ENCODE assay signal across 8 cellular contexts in the genomic region with DNA sequence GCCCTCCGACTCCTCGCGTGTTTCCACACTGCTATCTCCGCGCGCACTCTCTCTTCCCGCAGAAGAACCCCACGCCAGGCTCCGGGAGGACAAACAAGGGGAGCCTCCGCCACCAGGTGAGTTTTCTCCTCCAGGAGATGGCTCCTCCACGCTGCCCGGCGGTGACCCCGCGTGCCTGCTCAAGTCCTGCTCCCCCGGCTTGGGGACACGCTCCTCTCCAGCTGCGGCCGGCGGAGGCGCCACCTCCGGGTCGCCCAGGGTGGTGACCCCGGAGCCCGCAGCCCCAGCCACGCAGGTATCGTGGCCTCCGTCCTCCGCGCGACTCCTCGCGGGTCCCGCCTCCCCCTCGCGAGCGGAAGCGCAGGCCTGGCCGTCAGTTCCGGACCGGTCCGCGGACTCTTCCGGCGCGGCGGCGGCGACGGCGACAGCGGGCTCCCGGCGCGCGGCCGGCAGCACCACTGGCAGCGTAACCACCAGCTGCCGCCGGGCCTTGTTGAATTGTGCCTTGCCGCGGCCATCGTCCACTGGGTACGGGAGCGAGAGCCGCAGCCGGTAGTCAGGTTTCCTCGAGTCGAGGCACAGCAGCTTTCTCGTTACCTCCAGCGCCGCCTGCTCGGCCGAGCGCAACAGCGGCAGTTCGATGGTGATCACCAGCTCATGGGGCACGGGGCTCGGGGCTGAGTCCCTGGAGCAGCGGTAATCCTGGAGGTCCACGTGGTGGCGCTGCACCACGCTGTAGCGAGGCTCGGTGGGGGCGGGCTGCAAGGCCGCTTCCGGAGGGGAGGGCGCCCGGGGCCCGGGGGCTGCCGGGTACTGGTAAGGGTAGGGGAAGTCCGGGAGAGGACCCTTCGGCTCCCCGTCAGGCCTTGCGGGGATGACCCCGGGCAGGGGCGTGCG. TPM values are rescaled to one million over a fixed set of nuclear protein-coding genes. Genes with fewer than 3 reads are reported as not detected.
DNase-seq lines count a peak whose midpoint lies in the region; ATAC-seq and TF ChIP-seq lines count a peak whose summit lies in the region.

No MANE protein-coding gene starts in this region.

- in situ Hi-C loops in GM13976 (cut with MboI; ENCODE audit: low sequenced_read_pairs, unreplicated experiment) = loop anchor here (25.0 kb wide), 2 partner anchors 203 to 478 kb away; a partner anchor contains a TSS

- peak; percentile 81 for ATAC-seq in HG02852 (IDR thresholded peaks at IDR 0.05; ENCODE audit: unreplicated experiment)

- TF ChIP-seq POLR2A in adrenal gland (IDR thresholded peaks at IDR 0.05) = peak; percentile 88 to 89
- TF ChIP-seq POLR2A in prostate gland (IDR thresholded peaks at IDR 0.05) = peak; percentile 36

- DNase-seq in GM13976 (ENCODE audit: low spot score) (peak; percentile 94), NCI-H1436 (lab: John Stamatoyannopoulos, UW) (peak; percentile 92), SW480 (ENCODE audit: low spot score) (peak; percentile 93), adrenal gland (peak; percentile 92 to 95 (median 93)), left ventricle myocardium inferior (peak; percentile 93), prostate gland (ENCODE audit: low spot score) (peak; percentile 91)

- TF ChIP-seq CTCF in GM13976 (IDR thresholded peaks at IDR 0.05; ENCODE audit: borderline replicate concordance, control extremely low read depth, extremely low read depth, insufficient read depth, missing control alignments) (peak; percentile 90), adrenal gland (IDR thresholded peaks at IDR 0.05) (peak; percentile 48 to 81 (median 76)), left ventricle myocardium inferior (IDR thresholded peaks at IDR 0.05; ENCODE audit: borderline replicate concordance) (peak; percentile 86), prostate gland (IDR thresholded peaks at IDR 0.05) (peak; percentile 79 to 91 (median 90))

- H3K36me3 ChIP-seq in adrenal gland (replicated peaks in 1 of 2) (peaks cover 0 to 5% of the 10 kb centered on the region in 2 donors), left ventricle myocardium inferior (peaks cover 3% of the 10 kb centered on the region), prostate gland (no peaks in the 10 kb centered on the region), urinary bladder (ENCODE audit: insufficient read depth) (peaks cover 1% of the 10 kb centered on the region)

- H3K9me3 ChIP-seq in adrenal gland (replicated peaks in 1 of 3) = no peaks in the 10 kb centered on the region
- H3K9me3 ChIP-seq in left ventricle myocardium inferior (replicated peaks) = no peaks in the 10 kb centered on the region
- H3K9me3 ChIP-seq in prostate gland = no peaks in the 10 kb centered on the region

- H3K4me1 ChIP-seq in adrenal gland (replicated peaks in 1 of 2) (peaks cover 24 to 33% of the 10 kb centered on the region in 2 donors), left ventricle myocardium inferior (peaks cover 81% of the 10 kb centered on the region), prostate gland (replicated peaks) (no peaks in the 10 kb centered on the region), urinary bladder (ENCODE audit: insufficient read depth) (no peaks in the 10 kb centered on the region)

- intact Hi-C loops in adrenal gland (cut with DNase I) = loop anchor here in 1 of 2 donors (10.0 kb wide), 1 partner anchor 131 kb away; a partner anchor contains a TSS
- intact Hi-C loops in left ventricle myocardium inferior (cut with micrococcal nuclease) = loop anchor here (10.0 kb wide), 1 partner anchor 131 kb away; a partner anchor contains a TSS
- intact Hi-C loops in prostate gland (cut with DNase I) = loop anchor here (1.0 to 5.0 kb wide), 3 partner anchors 59 to 218 kb away; a partner anchor contains a TSS

- 0% methylated on average over 14 to 99 of the region's 99 CpGs for WGBS in adrenal gland, 4 donors
- 1% methylated on average over 31 of the region's 99 CpGs for WGBS in prostate gland
- WGBS in urinary bladder = under 1% methylated on average over 99 of the region's 99 CpGs

- H3K27ac ChIP-seq in adrenal gland = peak overlapping the region; percentile 73 to 99 (median 98)
- peak overlapping the region; percentile 95 for H3K27ac ChIP-seq in left ventricle myocardium inferior (replicated peaks)
- peak overlapping the region; percentile 94 to 96 for H3K27ac ChIP-seq in prostate gland
- peak overlapping the region; percentile 93 for H3K27ac ChIP-seq in urinary bladder (ENCODE audit: low read depth)

- H3K4me3 ChIP-seq in adrenal gland = peak overlapping the region; percentile 43 to 91 (median 87)
- H3K4me3 ChIP-seq in left ventricle myocardium inferior = peak overlapping the region; percentile 82
- H3K4me3 ChIP-seq in prostate gland = peak overlapping the region; percentile 75 to 90
- H3K4me3 ChIP-seq in urinary bladder (ENCODE audit: low read depth, low read length) = peak overlapping the region; percentile 89

- H3K27me3 ChIP-seq in adrenal gland = no peaks in the 10 kb centered on the region
- no peaks in the 10 kb centered on the region for H3K27me3 ChIP-seq in left ventricle myocardium inferior (ENCODE audit: low read depth)
- H3K27me3 ChIP-seq in prostate gland (replicated peaks; ENCODE audit: insufficient read depth) = no peaks in the 10 kb centered on the region

RNA-seq across cellular contexts. Expression of a gene that starts 1.1 kb away (rescaled TPM):
- total RNA-seq in adrenal gland = 10 to 100 TPM in 3 of 8 donors, 1 to 10 TPM in 5; 6.9 to 11.7 (median 9.4) TPM
- 1 to 10 TPM; 4.2 to 5.4 (median 4.2) TPM for polyA plus RNA-seq in adrenal gland
- 6.2 TPM for total RNA-seq in left ventricle myocardium inferior
- total RNA-seq in prostate gland = 10 to 100 TPM; 11.2 to 11.9 TPM
- 9.1 TPM for total RNA-seq in urinary bladder
- 6.4 TPM for polyA plus RNA-seq in urinary bladder

RNA-seq across cellular contexts. Expression of a gene that starts 13.3 kb away (rescaled TPM):
- total RNA-seq in adrenal gland (10 to 100 TPM; 35.8 to 87.8 (median 48.7) TPM), left ventricle myocardium inferior (12.0 TPM), prostate gland (10 to 100 TPM; 34.7 to 69.0 TPM), urinary bladder (43.5 TPM)
- polyA plus RNA-seq in adrenal gland (10 to 100 TPM; 10.3 to 76.1 (median 15.2) TPM), urinary bladder (20.5 TPM)

RNA-seq across cellular contexts. Expression of a gene that starts 13.5 kb away (rescaled TPM):
- total RNA-seq in adrenal gland (100 to 1,000 TPM; 191 to 362 (median 258) TPM), left ventricle myocardium inferior (141 TPM), prostate gland (100 to 1,000 TPM; 170 to 176 TPM), urinary bladder (122 TPM)
- polyA plus RNA-seq in adrenal gland (100 to 1,000 TPM; 248 to 705 (median 567) TPM), urinary bladder (349 TPM)

RNA-seq across cellular contexts. Expression of a gene that starts 35.2 kb away (rescaled TPM):
- total RNA-seq in adrenal gland = 10 to 100 TPM in 4 of 8 donors, 1 to 10 TPM in 4; 7.4 to 20.9 (median 10.1) TPM
- polyA plus RNA-seq in adrenal gland = 10 to 100 TPM in 1 of 3 donors, 1 to 10 TPM in 2; 4.7 to 10.3 (median 5.7) TPM
- total RNA-seq in left ventricle myocardium inferior = 4.6 TPM
- 1 to 10 TPM; 7.0 to 8.4 TPM for total RNA-seq in prostate gland
- 19.2 TPM for total RNA-seq in urinary bladder
- 8.6 TPM for polyA plus RNA-seq in urinary bladder

RNA-seq across cellular contexts. Expression of a gene that starts 47.7 kb away (rescaled TPM):
- 1,000 to 10,000 TPM; 1,022 to 6,627 (median 1,416) TPM for total RNA-seq in adrenal gland
- 1,000 to 10,000 TPM in 2 of 3 donors, 100 to 1,000 TPM in 1; 922 to 1,466 (median 1,304) TPM for polyA plus RNA-seq in adrenal gland
- total RNA-seq in left ventricle myocardium inferior = 853 TPM
- total RNA-seq in prostate gland = 1,000 to 10,000 TPM; 4,045 to 4,896 TPM
- 1,469 TPM for total RNA-seq in urinary bladder
- polyA plus RNA-seq in urinary bladder = 2,986 TPM

Comparison
In these comparisons a context has a peak if more than half of its experiments do, and no peak if none do; other contexts are left out.
1. Peak in every context shown above with its lines: DNase-seq, ATAC-seq, H3K4me3 ChIP-seq and H3K27ac ChIP-seq.